ENCODE assay signal across 24 cellular contexts in the genomic region with DNA sequence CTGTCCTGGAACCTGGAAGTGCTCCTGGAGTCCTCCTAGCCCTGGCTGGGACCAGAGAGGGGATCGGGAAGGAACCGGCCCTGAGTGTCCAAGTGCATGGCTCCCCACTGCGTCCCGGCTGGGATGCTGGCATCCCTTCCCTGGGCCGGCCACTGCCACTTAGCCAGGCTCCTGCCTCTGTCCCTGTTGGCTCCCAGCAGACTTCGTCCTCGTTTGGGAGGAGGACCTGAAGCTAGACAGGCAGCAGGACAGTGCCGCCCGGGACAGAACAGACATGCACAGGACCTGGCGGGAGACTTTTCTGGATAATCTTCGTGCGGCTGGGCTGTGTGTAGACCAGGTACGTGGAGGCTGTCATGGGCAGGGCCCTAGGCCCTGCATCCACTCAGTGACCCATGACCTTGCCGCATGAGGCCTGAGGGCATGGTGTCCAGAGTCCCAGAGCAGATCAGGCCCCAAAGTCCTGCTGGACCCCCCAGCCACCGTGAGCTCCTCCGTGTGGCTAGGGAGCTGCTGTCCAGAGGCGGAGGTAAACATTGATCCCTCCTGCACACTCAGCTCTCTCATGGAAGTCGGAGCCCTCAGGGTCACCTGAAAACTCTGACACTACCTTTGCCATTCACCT. TPM values are rescaled to one million over a fixed set of nuclear protein-coding genes. Genes with fewer than 3 reads are reported as not detected.
"Had no signal": no experiment of that assay in that cellular context is flagged by ENCODE, and none has a peak within 500 bp of the region (broad histone marks: within the 10 kb centered on the region; RNA-seq: fewer than 3 reads in every experiment).

No MANE protein-coding gene starts in this region.

- H3K9me3 Mint-ChIP-seq: activated B cell treated with CpG ODN at 0.5 μM for 24 hours; activated CD4-positive, alpha-beta memory T cell treated with anti-CD3 and anti-CD28 coated beads for 36 hours; activated T-cell treated with anti-CD3 and anti-CD28 coated beads, Interleukin-2, amount 50 U/mL, for 72 hours; central memory CD8-positive, alpha-beta T cell; effector memory CD8-positive, alpha-beta T cell; memory B cell; stimulated activated effector memory CD8-positive, alpha-beta T cell treated with anti-CD3 and anti-CD28 coated beads, Interleukin-12 subunit alpha, Interleukin-12 subunit beta, amount 100 ng/mL, for 72 hours; T-helper 1 cell treated with Interleukin-12 subunit alpha and Interleukin-12 subunit beta and Interleukin-4 antibody, amounts not matched to agents 30 μg/mL and 1 μg/mL, for 36 hours had no signal

- H3K27ac ChIP-seq: ascending aorta, brain microvascular endothelial cell, hepatocyte, stomach, suprapubic skin, uterus had no signal

- H3K4me1 ChIP-seq: ascending aorta, suprapubic skin, transverse colon, uterus had no signal

- H3K4me3 Mint-ChIP-seq: activated B cell treated with CpG ODN at 0.5 μM for 24 hours; activated CD4-positive, alpha-beta memory T cell treated with anti-CD3 and anti-CD28 coated beads for 36 hours; activated T-cell treated with anti-CD3 and anti-CD28 coated beads, Interleukin-2, amount 50 U/mL, for 72 hours; central memory CD8-positive, alpha-beta T cell; effector memory CD8-positive, alpha-beta T cell; memory B cell; stimulated activated effector memory CD8-positive, alpha-beta T cell treated with anti-CD3 and anti-CD28 coated beads, Interleukin-12 subunit alpha, Interleukin-12 subunit beta, amount 100 ng/mL, for 72 hours; T-helper 1 cell treated with Interleukin-12 subunit alpha and Interleukin-12 subunit beta and Interleukin-4 antibody, amounts not matched to agents 30 μg/mL and 1 μg/mL, for 36 hours had no signal

- H3K79me2 ChIP-seq: hepatocyte had no signal

- H3K4me1 Mint-ChIP-seq: activated B cell treated with CpG ODN at 0.5 μM for 24 hours; central memory CD8-positive, alpha-beta T cell; memory B cell; stimulated activated effector memory CD8-positive, alpha-beta T cell treated with anti-CD3 and anti-CD28 coated beads, Interleukin-12 subunit alpha, Interleukin-12 subunit beta, amount 100 ng/mL, for 72 hours had no signal

- H3K9me3 ChIP-seq: ascending aorta, stomach, suprapubic skin, transverse colon, uterus had no signal

- H3K27ac Mint-ChIP-seq: activated B cell treated with CpG ODN at 0.5 μM for 24 hours; activated CD4-positive, alpha-beta memory T cell treated with anti-CD3 and anti-CD28 coated beads for 36 hours; activated T-cell treated with anti-CD3 and anti-CD28 coated beads, Interleukin-2, amount 50 U/mL, for 72 hours; effector memory CD8-positive, alpha-beta T cell; memory B cell; progenitor cell of endocrine pancreas; stimulated activated effector memory CD8-positive, alpha-beta T cell treated with anti-CD3 and anti-CD28 coated beads, Interleukin-12 subunit alpha, Interleukin-12 subunit beta, amount 100 ng/mL, for 72 hours; T-helper 1 cell treated with Interleukin-12 subunit alpha and Interleukin-12 subunit beta and Interleukin-4 antibody, amounts not matched to agents 30 μg/mL and 1 μg/mL, for 36 hours had no signal

- ATAC-seq: activated T-cell treated with anti-CD3 and anti-CD28 coated beads, Interleukin-2, amount 50 U/mL, for 72 hours; effector memory CD8-positive, alpha-beta T cell; esophagus mucosa; left ventricle myocardium superior; stimulated activated effector memory CD8-positive, alpha-beta T cell treated with anti-CD3 and anti-CD28 coated beads, Interleukin-12 subunit alpha, Interleukin-12 subunit beta, amount 100 ng/mL, for 72 hours had no signal

- H2AFZ ChIP-seq: hepatocyte had no signal

- H3K4me3 ChIP-seq: ascending aorta, hepatocyte, stomach, suprapubic skin, transverse colon, uterus had no signal

- H3K36me3 Mint-ChIP-seq: activated CD4-positive, alpha-beta memory T cell treated with anti-CD3 and anti-CD28 coated beads for 36 hours; memory B cell; stimulated activated effector memory CD8-positive, alpha-beta T cell treated with anti-CD3 and anti-CD28 coated beads, Interleukin-12 subunit alpha, Interleukin-12 subunit beta, amount 100 ng/mL, for 72 hours had no signal

- DNase-seq: activated B cell treated with CpG ODN at 0.5 μM for 24 hours; activated CD4-positive, alpha-beta memory T cell treated with anti-CD3 and anti-CD28 coated beads for 36 hours; activated CD4-positive, alpha-beta T cell treated with anti-CD3 and anti-CD28 coated beads for 48 hours; activated gamma-delta T cell; activated naive CD4-positive, alpha-beta T cell treated with anti-CD3 and anti-CD28 coated beads, Interleukin-2, amount 50 U/mL, for 16 hours; activated T-cell treated with anti-CD3 and anti-CD28 coated beads, Interleukin-2, amount 50 U/mL, for 72 hours; brain microvascular endothelial cell; effector memory CD8-positive, alpha-beta T cell; left ventricle myocardium superior; stimulated activated CD4-positive, alpha-beta T cell treated with anti-CD3 and anti-CD28 coated beads, Interleukin-1b, Interleukin-23, amount 100 ng/mL, for 48 hours; stomach; T1000; transverse colon; uterus had no signal

- H3K4me2 ChIP-seq: hepatocyte had no signal

- H3K27me3 Mint-ChIP-seq: activated B cell treated with CpG ODN at 0.5 μM for 24 hours; activated CD4-positive, alpha-beta memory T cell treated with anti-CD3 and anti-CD28 coated beads for 36 hours; central memory CD8-positive, alpha-beta T cell; effector memory CD8-positive, alpha-beta T cell; memory B cell; progenitor cell of endocrine pancreas had no signal

- H3K27me3 ChIP-seq: ascending aorta, brain microvascular endothelial cell, hepatocyte, stomach, suprapubic skin, transverse colon, uterus had no signal

- H3K36me3 ChIP-seq: ascending aorta, brain microvascular endothelial cell, stomach, suprapubic skin, transverse colon, uterus had no signal

RNA-seq across cellular contexts. Expression of gene ANO7, which starts 7.1 kb away (rescaled TPM):
- total RNA-seq: skeletal muscle tissue had no signal

RNA-seq across cellular contexts. Expression of gene PASK, which starts 46.3 kb away (rescaled TPM):
- total RNA-seq: ascending aorta had no signal
